ENCODE assay signal across 22 cellular contexts in genomic region chr2:54845514-54845913, GRCh38.
DNase-seq lines count a peak whose midpoint lies in the region; ATAC-seq and TF ChIP-seq lines count a peak whose summit lies in the region.
"Had no signal": no experiment of that assay in that cellular context is flagged by ENCODE, and none has a peak within 500 bp of the region (broad histone marks: within the 10 kb centered on the region; RNA-seq: fewer than 3 reads in every experiment).

No MANE protein-coding gene starts in this region.

- DNase-seq in GM10248 (ENCODE audit: extremely low spot score) (peak; percentile 36), fibroblast of the aortic adventitia (ENCODE audit: low read depth) (peak; percentile 20), heart right ventricle (no peak), right lobe of liver (no peak)
- no peak for DNase-seq in activated CD4-positive, alpha-beta T cell treated with anti-CD3 and anti-CD28 coated beads for 36 hours
- DNase-seq: activated CD4-positive, CD25-positive, alpha-beta regulatory T cell; CD8-positive, alpha-beta memory T cell; central memory CD4-positive, alpha-beta T cell; effector CD4-positive, alpha-beta T cell; hippocampal formation; midbrain; MM.1S; NCI-H2029; NCI-H510A treated with DMSO at 0.1 percent for 48 hours; stimulated activated CD4-positive, alpha-beta T cell treated with anti-CD3 and anti-CD28 coated beads, Interleukin-15, amount 100 ng/mL, for 24 hours; stomach; upper lobe of right lung had no signal

- H3K4me1 Mint-ChIP-seq in activated CD4-positive, alpha-beta T cell treated with anti-CD3 and anti-CD28 coated beads for 36 hours = no peaks in the 10 kb centered on the region
- H3K4me1 Mint-ChIP-seq: CD8-positive, alpha-beta memory T cell had no signal

- no peaks in the 10 kb centered on the region for H3K27me3 ChIP-seq in heart right ventricle
- no peaks in the 10 kb centered on the region for H3K27me3 ChIP-seq in right lobe of liver
- H3K27me3 ChIP-seq: stomach, upper lobe of right lung had no signal

- H3K27ac ChIP-seq in heart right ventricle = no peak overlapping the region
- no peak overlapping the region for H3K27ac ChIP-seq in right lobe of liver
- H3K27ac ChIP-seq: stomach, upper lobe of right lung had no signal

- H3K27me3 Mint-ChIP-seq in activated CD4-positive, alpha-beta T cell treated with anti-CD3 and anti-CD28 coated beads for 36 hours = no peaks in the 10 kb centered on the region
- H3K27me3 Mint-ChIP-seq: IgD-negative memory B cell had no signal

- TF ChIP-seq POLR2A in right lobe of liver (IDR thresholded peaks at IDR 0.05) = no peak

- POLR2A ChIA-PET in GM10248 (lab: Yijun Ruan, JAX) = no interaction called here
- POLR2A ChIA-PET in activated CD4-positive, alpha-beta T cell treated with anti-CD3 and anti-CD28 coated beads for 36 hours (lab: Charles Lee) = no interaction called here

- H3K4me3 ChIP-seq in fibroblast of the aortic adventitia (ENCODE audit: low read depth, low read length) (no peak overlapping the region), heart right ventricle (no peak overlapping the region), right lobe of liver (no peak overlapping the region)
- H3K4me3 ChIP-seq: stomach, upper lobe of right lung had no signal

- H3K27ac Mint-ChIP-seq in activated CD4-positive, alpha-beta T cell treated with anti-CD3 and anti-CD28 coated beads for 36 hours = no peak overlapping the region
- H3K27ac Mint-ChIP-seq: activated T-helper 2 cell treated with anti-CD3 and anti-CD28 coated beads, Interferon-gamma antibody, Interleukin-2, Interleukin-4, amounts not matched to agents 10 μg/mL and 5 μg/mL and 100 μg/mL, durations not matched to agents 14 hours and 24 hours and 36 hours; CD8-positive, alpha-beta memory T cell; IgD-negative memory B cell had no signal

- no peak overlapping the region for H3K4me3 Mint-ChIP-seq in activated CD4-positive, alpha-beta T cell treated with anti-CD3 and anti-CD28 coated beads for 36 hours
- H3K4me3 Mint-ChIP-seq: CD8-positive, alpha-beta memory T cell had no signal

- no peak for TF ChIP-seq CTCF in GM10248 (IDR thresholded peaks at IDR 0.05; ENCODE audit: control extremely low read depth, extremely low read depth, low read depth, missing control alignments)
- TF ChIP-seq CTCF in fibroblast of the aortic adventitia (IDR thresholded peaks at IDR 0.05; ENCODE audit: insufficient read depth, low read length) = no peak
- TF ChIP-seq CTCF in heart right ventricle (IDR thresholded peaks at IDR 0.05) = no peak
- no peak for TF ChIP-seq CTCF in right lobe of liver (IDR thresholded peaks at IDR 0.05)

- intact Hi-C loops in heart right ventricle (cut with DNase I) = loop anchor here in 1 of 10 donors (10.0 kb wide), 1 partner anchor 331 kb away; no protein-coding TSS in a partner anchor
- intact Hi-C loops in activated CD4-positive, alpha-beta T cell treated with anti-CD3 and anti-CD28 coated beads for 36 hours (cut with DNase I, micrococcal nuclease) = no loop called here
- intact Hi-C loops in right lobe of liver (cut with DNase I) = no loop called here

- peak; percentile 76 for ATAC-seq in GM19372 (IDR thresholded peaks at IDR 0.05; ENCODE audit: low read depth, unreplicated experiment)
- peak; percentile 72 for ATAC-seq in HG03432 (IDR thresholded peaks at IDR 0.05; ENCODE audit: unreplicated experiment)
- no peak for ATAC-seq in heart right ventricle
- ATAC-seq in HG03045 (IDR thresholded peaks at IDR 0.05; ENCODE audit: unreplicated experiment) = no peak
- no peak for ATAC-seq in activated CD4-positive, alpha-beta T cell treated with anti-CD3 and anti-CD28 coated beads for 36 hours
- ATAC-seq in right lobe of liver = no peak
- ATAC-seq: upper lobe of right lung had no signal

- H3K36me3 ChIP-seq in heart right ventricle (no peaks in the 10 kb centered on the region), right lobe of liver (no peaks in the 10 kb centered on the region)
- H3K36me3 ChIP-seq: stomach, upper lobe of right lung had no signal

- 40 to 47% methylated on average over 2 of the region's 2 CpGs for WGBS in heart right ventricle, 2 donors
- 71% methylated on average over 2 of the region's 2 CpGs for WGBS in right lobe of liver (ENCODE audit: insufficient coverage, low coverage, low lambda C conversion rate, missing lambda C conversion rate)

- H3K9me3 ChIP-seq in heart right ventricle = no peaks in the 10 kb centered on the region
- H3K9me3 ChIP-seq in right lobe of liver = no peaks in the 10 kb centered on the region
- H3K9me3 ChIP-seq: stomach, upper lobe of right lung had no signal

- H3K4me1 ChIP-seq in heart right ventricle (no peaks in the 10 kb centered on the region), right lobe of liver (no peaks in the 10 kb centered on the region)
- H3K4me1 ChIP-seq: stomach, upper lobe of right lung had no signal

- CTCF ChIA-PET in GM10248 (lab: Yijun Ruan, JAX) = interaction anchor here (0.8 to 1.6 kb wide), 4 partner anchors 10 to 323 kb away, joined by 3 to 7 read pairs (median 4); no protein-coding TSS in a partner anchor
- CTCF ChIA-PET in activated CD4-positive, alpha-beta T cell treated with anti-CD3 and anti-CD28 coated beads for 36 hours (lab: Charles Lee) = interaction anchor here (1.1 to 2.0 kb wide), 2 partner anchors 7 to 179 kb away, joined by 3 to 14 read pairs; no protein-coding TSS in a partner anchor

- no peaks in the 10 kb centered on the region for H3K36me3 Mint-ChIP-seq in activated CD4-positive, alpha-beta T cell treated with anti-CD3 and anti-CD28 coated beads for 36 hours (ENCODE audit: low read depth)

- no peaks in the 10 kb centered on the region for H3K9me3 Mint-ChIP-seq in activated CD4-positive, alpha-beta T cell treated with anti-CD3 and anti-CD28 coated beads for 36 hours (ENCODE audit: low read depth)
- H3K9me3 Mint-ChIP-seq: activated T-helper 2 cell treated with anti-CD3 and anti-CD28 coated beads, Interferon-gamma antibody, Interleukin-2, Interleukin-4, amounts not matched to agents 10 μg/mL and 5 μg/mL and 100 μg/mL, durations not matched to agents 14 hours and 24 hours and 36 hours; CD8-positive, alpha-beta memory T cell; IgD-negative memory B cell had no signal

Comparison
In these comparisons a context has a peak if more than half of its experiments do, and no peak if none do; other contexts are left out.
1. DNase-seq: peak in GM10248 (single experiment) and fibroblast of the aortic adventitia (single experiment); none in heart right ventricle (0 of 2), activated CD4-positive, alpha-beta T cell treated with anti-CD3 and anti-CD28 coated beads for 36 hours (single experiment) and right lobe of liver (0 of 3).
2. ATAC-seq: peak in GM19372 (single experiment) and HG03432 (single experiment); none in heart right ventricle (0 of 8), HG03045 (single experiment), activated CD4-positive, alpha-beta T cell treated with anti-CD3 and anti-CD28 coated beads for 36 hours (single experiment) and right lobe of liver (0 of 4).